1 cellular context compared by ENCODE assay signal in genomic region chr13:30874561-30874960, GRCh38.
TF ChIP-seq lines count a peak whose summit lies in the region.

No MANE protein-coding gene starts in this region.

TF ChIP-seq in IMR-90, 13 proteins besides CTCF, POLR2A, EP300 and RAD21 (continued from another document):
- TF ChIP-seq MXI1 (IDR thresholded peaks at IDR 0.05; ENCODE audit: borderline replicate concordance, low read depth, low read length): no peak
